1 cellular context compared by ENCODE assay signal in the genomic region with DNA sequence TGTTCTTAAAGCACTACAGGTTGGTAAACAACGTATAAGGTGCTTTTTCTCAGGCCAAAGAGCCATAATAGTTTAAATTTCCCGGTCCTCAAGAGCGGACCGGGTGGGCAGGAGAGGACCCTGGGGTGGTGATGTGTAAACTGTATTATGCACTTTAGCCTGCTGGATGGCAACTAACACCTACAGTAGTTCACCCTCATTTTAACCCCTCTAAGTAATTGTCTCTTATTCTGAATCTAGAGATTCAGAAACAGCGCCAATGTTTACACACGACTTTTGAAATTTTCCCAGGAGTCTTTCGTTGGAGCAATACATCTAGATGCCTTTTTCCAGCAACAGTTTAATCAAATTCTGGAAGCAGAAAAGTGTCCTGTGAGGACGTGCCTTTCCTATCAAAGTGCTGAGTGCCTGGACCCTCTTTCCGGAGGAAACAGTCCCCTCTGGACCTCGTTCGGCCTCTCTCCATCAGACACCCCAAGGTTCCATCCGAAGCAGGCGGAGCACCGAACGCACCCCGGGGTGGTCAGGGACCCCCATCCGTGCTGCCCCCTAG.
A peak's percentile ranks its signal among the peaks of the same experiment; 100 is the strongest.
TF ChIP-seq lines count a peak whose summit lies in the region.

No MANE protein-coding gene starts in this region.

TF ChIP-seq in HEK293, 187 proteins besides CTCF, POLR2A, EP300 and RAD21 (continued from another document):
- TF ChIP-seq, protein P1, sequence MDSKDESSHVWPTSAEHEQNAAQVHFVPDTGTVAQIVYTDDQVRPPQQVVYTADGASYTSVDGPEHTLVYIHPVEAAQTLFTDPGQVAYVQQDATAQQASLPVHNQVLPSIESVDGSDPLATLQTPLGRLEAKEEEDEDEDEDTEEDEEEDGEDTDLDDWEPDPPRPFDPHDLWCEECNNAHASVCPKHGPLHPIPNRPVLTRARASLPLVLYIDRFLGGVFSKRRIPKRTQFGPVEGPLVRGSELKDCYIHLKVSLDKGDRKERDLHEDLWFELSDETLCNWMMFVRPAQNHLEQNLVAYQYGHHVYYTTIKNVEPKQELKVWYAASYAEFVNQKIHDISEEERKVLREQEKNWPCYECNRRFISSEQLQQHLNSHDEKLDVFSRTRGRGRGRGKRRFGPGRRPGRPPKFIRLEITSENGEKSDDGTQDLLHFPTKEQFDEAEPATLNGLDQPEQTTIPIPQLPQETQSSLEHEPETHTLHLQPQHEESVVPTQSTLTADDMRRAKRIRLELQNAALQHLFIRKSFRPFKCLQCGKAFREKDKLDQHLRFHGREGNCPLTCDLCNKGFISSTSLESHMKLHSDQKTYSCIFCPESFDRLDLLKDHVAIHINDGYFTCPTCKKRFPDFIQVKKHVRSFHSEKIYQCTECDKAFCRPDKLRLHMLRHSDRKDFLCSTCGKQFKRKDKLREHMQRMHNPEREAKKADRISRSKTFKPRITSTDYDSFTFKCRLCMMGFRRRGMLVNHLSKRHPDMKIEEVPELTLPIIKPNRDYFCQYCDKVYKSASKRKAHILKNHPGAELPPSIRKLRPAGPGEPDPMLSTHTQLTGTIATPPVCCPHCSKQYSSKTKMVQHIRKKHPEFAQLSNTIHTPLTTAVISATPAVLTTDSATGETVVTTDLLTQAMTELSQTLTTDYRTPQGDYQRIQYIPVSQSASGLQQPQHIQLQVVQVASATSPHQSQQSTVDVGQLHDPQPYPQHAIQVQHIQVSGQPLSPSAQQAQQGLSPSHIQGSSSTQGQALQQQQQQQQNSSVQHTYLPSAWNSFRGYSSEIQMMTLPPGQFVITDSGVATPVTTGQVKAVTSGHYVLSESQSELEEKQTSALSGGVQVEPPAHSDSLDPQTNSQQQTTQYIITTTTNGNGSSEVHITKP (tag by site-specific recombination; IDR thresholded peaks at IDR 0.05): no peak
- TF ChIP-seq ZNF214 (tag by site-specific recombination; IDR thresholded peaks at IDR 0.05; ENCODE audit: borderline replicate concordance): no peak
- no peak for TF ChIP-seq ZNF2 (tag by site-specific recombination; IDR thresholded peaks at IDR 0.05)
- TF ChIP-seq ZNF391 (tag by site-specific recombination; IDR thresholded peaks at IDR 0.05; ENCODE audit: borderline replicate concordance, low read depth): 0 out of 2 replicates have a peak, but pooled peaks have one; percentile 11
- no peak for TF ChIP-seq ZNF146 (tag by site-specific recombination; IDR thresholded peaks at IDR 0.05)
- TF ChIP-seq, protein P2, sequence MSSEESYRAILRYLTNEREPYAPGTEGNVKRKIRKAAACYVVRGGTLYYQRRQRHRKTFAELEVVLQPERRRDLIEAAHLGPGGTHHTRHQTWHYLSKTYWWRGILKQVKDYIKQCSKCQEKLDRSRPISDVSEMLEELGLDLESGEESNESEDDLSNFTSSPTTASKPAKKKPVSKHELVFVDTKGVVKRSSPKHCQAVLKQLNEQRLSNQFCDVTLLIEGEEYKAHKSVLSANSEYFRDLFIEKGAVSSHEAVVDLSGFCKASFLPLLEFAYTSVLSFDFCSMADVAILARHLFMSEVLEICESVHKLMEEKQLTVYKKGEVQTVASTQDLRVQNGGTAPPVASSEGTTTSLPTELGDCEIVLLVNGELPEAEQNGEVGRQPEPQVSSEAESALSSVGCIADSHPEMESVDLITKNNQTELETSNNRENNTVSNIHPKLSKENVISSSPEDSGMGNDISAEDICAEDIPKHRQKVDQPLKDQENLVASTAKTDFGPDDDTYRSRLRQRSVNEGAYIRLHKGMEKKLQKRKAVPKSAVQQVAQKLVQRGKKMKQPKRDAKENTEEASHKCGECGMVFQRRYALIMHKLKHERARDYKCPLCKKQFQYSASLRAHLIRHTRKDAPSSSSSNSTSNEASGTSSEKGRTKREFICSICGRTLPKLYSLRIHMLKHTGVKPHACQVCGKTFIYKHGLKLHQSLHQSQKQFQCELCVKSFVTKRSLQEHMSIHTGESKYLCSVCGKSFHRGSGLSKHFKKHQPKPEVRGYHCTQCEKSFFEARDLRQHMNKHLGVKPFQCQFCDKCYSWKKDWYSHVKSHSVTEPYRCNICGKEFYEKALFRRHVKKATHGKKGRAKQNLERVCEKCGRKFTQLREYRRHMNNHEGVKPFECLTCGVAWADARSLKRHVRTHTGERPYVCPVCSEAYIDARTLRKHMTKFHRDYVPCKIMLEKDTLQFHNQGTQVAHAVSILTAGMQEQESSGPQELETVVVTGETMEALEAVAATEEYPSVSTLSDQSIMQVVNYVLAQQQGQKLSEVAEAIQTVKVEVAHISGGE (tag by site-specific recombination; conservative IDR thresholded peaks at IDR 0.05; ENCODE audit: low read depth): peak; percentile 72
- no peak for TF ChIP-seq ZNF837 (tag by site-specific recombination; IDR thresholded peaks at IDR 0.05)
- TF ChIP-seq ZIC2 (tag by site-specific recombination; IDR thresholded peaks at IDR 0.05): no peak
- TF ChIP-seq, protein P3, sequence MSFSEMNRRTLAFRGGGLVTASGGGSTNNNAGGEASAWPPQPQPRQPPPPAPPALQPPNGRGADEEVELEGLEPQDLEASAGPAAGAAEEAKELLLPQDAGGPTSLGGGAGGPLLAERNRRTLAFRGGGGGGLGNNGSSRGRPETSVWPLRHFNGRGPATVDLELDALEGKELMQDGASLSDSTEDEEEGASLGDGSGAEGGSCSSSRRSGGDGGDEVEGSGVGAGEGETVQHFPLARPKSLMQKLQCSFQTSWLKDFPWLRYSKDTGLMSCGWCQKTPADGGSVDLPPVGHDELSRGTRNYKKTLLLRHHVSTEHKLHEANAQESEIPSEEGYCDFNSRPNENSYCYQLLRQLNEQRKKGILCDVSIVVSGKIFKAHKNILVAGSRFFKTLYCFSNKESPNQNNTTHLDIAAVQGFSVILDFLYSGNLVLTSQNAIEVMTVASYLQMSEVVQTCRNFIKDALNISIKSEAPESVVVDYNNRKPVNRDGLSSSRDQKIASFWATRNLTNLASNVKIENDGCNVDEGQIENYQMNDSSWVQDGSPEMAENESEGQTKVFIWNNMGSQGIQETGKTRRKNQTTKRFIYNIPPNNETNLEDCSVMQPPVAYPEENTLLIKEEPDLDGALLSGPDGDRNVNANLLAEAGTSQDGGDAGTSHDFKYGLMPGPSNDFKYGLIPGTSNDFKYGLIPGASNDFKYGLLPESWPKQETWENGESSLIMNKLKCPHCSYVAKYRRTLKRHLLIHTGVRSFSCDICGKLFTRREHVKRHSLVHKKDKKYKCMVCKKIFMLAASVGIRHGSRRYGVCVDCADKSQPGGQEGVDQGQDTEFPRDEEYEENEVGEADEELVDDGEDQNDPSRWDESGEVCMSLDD (tag by site-specific recombination; IDR thresholded peaks at IDR 0.05): 0 out of 2 replicates have a peak, but pooled peaks have one; percentile 73
- no peak for TF ChIP-seq EGR2 (tag by site-specific recombination; IDR thresholded peaks at IDR 0.05; ENCODE audit: low read depth)
- no peak for TF ChIP-seq HOXD13 (CRISPR knock-in tag; IDR thresholded peaks at IDR 0.05; ENCODE audit: borderline replicate concordance)
- TF ChIP-seq, protein P4, sequence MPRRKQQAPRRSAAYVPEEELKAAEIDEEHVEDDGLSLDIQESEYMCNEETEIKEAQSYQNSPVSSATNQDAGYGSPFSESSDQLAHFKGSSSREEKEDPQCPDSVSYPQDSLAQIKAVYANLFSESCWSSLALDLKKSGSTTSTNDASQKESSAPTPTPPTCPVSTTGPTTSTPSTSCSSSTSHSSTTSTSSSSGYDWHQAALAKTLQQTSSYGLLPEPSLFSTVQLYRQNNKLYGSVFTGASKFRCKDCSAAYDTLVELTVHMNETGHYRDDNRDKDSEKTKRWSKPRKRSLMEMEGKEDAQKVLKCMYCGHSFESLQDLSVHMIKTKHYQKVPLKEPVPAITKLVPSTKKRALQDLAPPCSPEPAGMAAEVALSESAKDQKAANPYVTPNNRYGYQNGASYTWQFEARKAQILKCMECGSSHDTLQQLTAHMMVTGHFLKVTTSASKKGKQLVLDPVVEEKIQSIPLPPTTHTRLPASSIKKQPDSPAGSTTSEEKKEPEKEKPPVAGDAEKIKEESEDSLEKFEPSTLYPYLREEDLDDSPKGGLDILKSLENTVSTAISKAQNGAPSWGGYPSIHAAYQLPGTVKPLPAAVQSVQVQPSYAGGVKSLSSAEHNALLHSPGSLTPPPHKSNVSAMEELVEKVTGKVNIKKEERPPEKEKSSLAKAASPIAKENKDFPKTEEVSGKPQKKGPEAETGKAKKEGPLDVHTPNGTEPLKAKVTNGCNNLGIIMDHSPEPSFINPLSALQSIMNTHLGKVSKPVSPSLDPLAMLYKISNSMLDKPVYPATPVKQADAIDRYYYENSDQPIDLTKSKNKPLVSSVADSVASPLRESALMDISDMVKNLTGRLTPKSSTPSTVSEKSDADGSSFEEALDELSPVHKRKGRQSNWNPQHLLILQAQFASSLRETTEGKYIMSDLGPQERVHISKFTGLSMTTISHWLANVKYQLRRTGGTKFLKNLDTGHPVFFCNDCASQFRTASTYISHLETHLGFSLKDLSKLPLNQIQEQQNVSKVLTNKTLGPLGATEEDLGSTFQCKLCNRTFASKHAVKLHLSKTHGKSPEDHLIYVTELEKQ (tag by site-specific recombination; IDR thresholded peaks at IDR 0.05; ENCODE audit: borderline replicate concordance): 0 out of 2 replicates have a peak, but pooled peaks have one; percentile 40
- peak; percentile 63; the same call in 1 of the 2 replicates for TF ChIP-seq GLI4 (tag by site-specific recombination; IDR thresholded peaks at IDR 0.05)
- TF ChIP-seq ZNF184 (tag by site-specific recombination; IDR thresholded peaks at IDR 0.05): no peak
- TF ChIP-seq ZNF335 (tag by site-specific recombination; conservative IDR thresholded peaks at IDR 0.05): peak; percentile 91
- peak; percentile 68; the same call in 1 of the 2 replicates for TF ChIP-seq ZFP3 (tag by site-specific recombination; IDR thresholded peaks at IDR 0.05; ENCODE audit: low read depth)
- peak; percentile 87; the same call in 1 of the 2 replicates for TF ChIP-seq ZBTB7A (tag by site-specific recombination; IDR thresholded peaks at IDR 0.05; ENCODE audit: low read depth)
- 0 out of 2 replicates have a peak, but pooled peaks have one; percentile 70 for TF ChIP-seq ZNF324 (tag by site-specific recombination; IDR thresholded peaks at IDR 0.05)
TF ChIP-seq in HEK293: peak in this region for 13.
